Comparison of ENCODE assay signal across 8 cellular contexts in genomic region chr7:103524042-103524907, GRCh38.
DNase-seq lines count a peak whose midpoint lies in the region; ATAC-seq, FAIRE-seq and TF ChIP-seq lines count a peak whose summit lies in the region.

No MANE protein-coding gene starts in this region.

- no peak for TF ChIP-seq RAD21 in HepG2 (CRISPR knock-in tag; IDR thresholded peaks at IDR 0.05)

- CTCF ChIA-PET in HepG2 (lab: Yijun Ruan, JAX; ENCODE audit: low intra/inter-chr PET ratio, low total read pairs): interaction anchor here (0.8 to 1.4 kb wide), 2 partner anchors 636 to 1324 kb away, joined by 3 read pairs; no protein-coding TSS in a partner anchor
- CTCF ChIA-PET in activated CD4-positive, alpha-beta memory T cell treated with anti-CD3 and anti-CD28 coated beads for 36 hours (lab: Charles Lee): no interaction called here

- H3K27me3 Mint-ChIP-seq in activated CD4-positive, alpha-beta memory T cell treated with anti-CD3 and anti-CD28 coated beads for 36 hours: peaks cover 9% of the 10 kb centered on the region

- DNase-seq in G401 (ENCODE audit: low spot score) (peak; percentile 90), NAMALWA (ENCODE audit: low spot score) (peak; percentile 60), body of pancreas (peak in 1 of 4 donors; percentile 5), HepG2 (ENCODE audit: low spot score) (peak; percentile 3)
- DNase-seq in activated CD4-positive, alpha-beta memory T cell treated with anti-CD3 and anti-CD28 coated beads for 36 hours: no peak
- DNase-seq in activated CD8-positive, alpha-beta memory T cell treated with anti-CD3 and anti-CD28 coated beads, Interleukin-2, amount 50 U/mL, for 48 hours: no peak

- POLR2A ChIA-PET in HepG2 (lab: Yijun Ruan, JAX): no interaction called here
- POLR2A ChIA-PET in activated CD4-positive, alpha-beta memory T cell treated with anti-CD3 and anti-CD28 coated beads for 36 hours (lab: Charles Lee): no interaction called here

- H2AFZ ChIP-seq in HepG2 (ENCODE audit: low read length): no peak overlapping the region

- H3K4me3 ChIP-seq in body of pancreas (no peak overlapping the region), HepG2 (replicated peaks in 1 of 3; ENCODE audit: insufficient read depth in 1 of 3, low read depth in 2 of 3, low read length in 3 of 3) (no peak overlapping the region), gastroesophageal sphincter (no peak overlapping the region)

- WGBS in body of pancreas, 2 donors: 15 to 16% methylated on average over 9 of the region's 9 CpGs
- WGBS in HepG2 (ENCODE audit: low lambda C conversion rate): 65% methylated on average over 9 of the region's 9 CpGs
- WGBS in gastroesophageal sphincter (ENCODE audit: low coverage in 1 of 2), 2 donors: 13 to 34% methylated on average over 9 of the region's 9 CpGs

- FAIRE-seq in HepG2 (lab: Jason Lieb, UNC): no peak

- H3K27ac Mint-ChIP-seq in activated CD4-positive, alpha-beta memory T cell treated with anti-CD3 and anti-CD28 coated beads for 36 hours: no peak overlapping the region

- no peak for TF ChIP-seq POLR2A in body of pancreas (IDR thresholded peaks at IDR 0.05)
- TF ChIP-seq POLR2A in HepG2 (IDR thresholded peaks at IDR 0.05; ENCODE audit: insufficient read depth in 1 of 2, low read depth in 2 of 2, low read length in 2 of 2): no peak
- no peak for TF ChIP-seq POLR2A in gastroesophageal sphincter (IDR thresholded peaks at IDR 0.05)

- no TSS peak for BruUV-seq in HepG2 (replicated peaks; lab: Mats Ljungman, UMichigan)

- H3K79me2 ChIP-seq in HepG2 (ENCODE audit: insufficient read depth, low read length): no peaks in the 10 kb centered on the region

- no peak overlapping the region for H3K4me3 Mint-ChIP-seq in activated CD4-positive, alpha-beta memory T cell treated with anti-CD3 and anti-CD28 coated beads for 36 hours

- peak in 5 of 7 experiments; percentile 23 to 60 (median 59) for TF ChIP-seq CTCF in body of pancreas (IDR thresholded peaks at IDR 0.05)
- peak; percentile 40 for TF ChIP-seq CTCF in HepG2 (CRISPR knock-in tag; IDR thresholded peaks at IDR 0.05)
- peak in 2 of 4 experiments; percentile 21 to 25 for TF ChIP-seq CTCF in gastroesophageal sphincter (IDR thresholded peaks at IDR 0.05)

- H3K36me3 ChIP-seq in body of pancreas (replicated peaks in 1 of 2; ENCODE audit: insufficient read depth in 1 of 2, low read depth in 2 of 2) (no peaks in the 10 kb centered on the region), HepG2 (replicated peaks in 1 of 2; ENCODE audit: control insufficient read depth in 1 of 2, insufficient read depth in 2 of 2, low read length in 2 of 2) (peaks cover 0 to 20% of the 10 kb centered on the region in 2 experiments; a peak in 2 of 5 replicates), gastroesophageal sphincter (no peaks in the 10 kb centered on the region)

- H4K20me1 ChIP-seq in HepG2 (ENCODE audit: insufficient read depth, low read length): no peaks in the 10 kb centered on the region

- in situ Hi-C loops in G401 (cut with HindIII; ENCODE audit: low sequenced_read_pairs) (no loop called here), HepG2 (cut with HindIII; ENCODE audit: extremely low pct_ligation_motif_present, low pct_unique_long_range_greater_than_20kb) (no loop called here)

- intact Hi-C loops in body of pancreas (cut with DNase I) (no loop called here), HepG2 (cut with micrococcal nuclease; ENCODE audit: unreplicated experiment) (no loop called here)
- intact Hi-C loops in activated CD4-positive, alpha-beta memory T cell treated with anti-CD3 and anti-CD28 coated beads for 36 hours (cut with micrococcal nuclease): no loop called here

- H3K36me3 Mint-ChIP-seq in activated CD4-positive, alpha-beta memory T cell treated with anti-CD3 and anti-CD28 coated beads for 36 hours: no peaks in the 10 kb centered on the region

- H3K4me1 ChIP-seq in body of pancreas: no peaks in the 10 kb centered on the region
- no peaks in the 10 kb centered on the region for H3K4me1 ChIP-seq in HepG2 (ENCODE audit: insufficient read depth, low read length)
- no peaks in the 10 kb centered on the region for H3K4me1 ChIP-seq in gastroesophageal sphincter

- ATAC-seq in body of pancreas (no peak), HepG2 (no peak; the same call in 2 of the 3 replicates), gastroesophageal sphincter (no peak), GM21737 (IDR thresholded peaks at IDR 0.05; ENCODE audit: unreplicated experiment) (no peak)

- H3K4me2 ChIP-seq in HepG2 (ENCODE audit: low read depth, low read length): no peak overlapping the region

- no peak for TF ChIP-seq EP300 in HepG2 (IDR thresholded peaks at IDR 0.05; ENCODE audit: low read depth in 2 of 2, low read length in 2 of 2)
- no peak for TF ChIP-seq EP300 in HepG2 (CRISPR knock-in tag; IDR thresholded peaks at IDR 0.05; ENCODE audit: borderline replicate concordance)
- no peak for TF ChIP-seq EP300 in gastroesophageal sphincter (IDR thresholded peaks at IDR 0.05)

- H3K27me3 ChIP-seq in body of pancreas: no peaks in the 10 kb centered on the region
- H3K27me3 ChIP-seq in HepG2 (ENCODE audit: control insufficient read depth in 1 of 2, insufficient read depth in 2 of 2, low read length in 2 of 2): no peaks in the 10 kb centered on the region
- H3K27me3 ChIP-seq in gastroesophageal sphincter: peaks cover 9% of the 10 kb centered on the region

- H3K9ac ChIP-seq in HepG2 (ENCODE audit: insufficient read depth, low read depth, low read length): no peak overlapping the region

- H3K27ac ChIP-seq in body of pancreas (no peak overlapping the region), HepG2 (ENCODE audit: extremely low read length, insufficient read depth, low read length) (no peak overlapping the region), gastroesophageal sphincter (no peak overlapping the region)

- H3K9me3 ChIP-seq in body of pancreas (no peaks in the 10 kb centered on the region), HepG2 (ENCODE audit: low read length) (no peaks in the 10 kb centered on the region), gastroesophageal sphincter (no peaks in the 10 kb centered on the region)

- H3K4me1 Mint-ChIP-seq in activated CD4-positive, alpha-beta memory T cell treated with anti-CD3 and anti-CD28 coated beads for 36 hours (ENCODE audit: low read depth): no peaks in the 10 kb centered on the region

- H3K9me3 Mint-ChIP-seq in activated CD4-positive, alpha-beta memory T cell treated with anti-CD3 and anti-CD28 coated beads for 36 hours: no peaks in the 10 kb centered on the region

TF ChIP-seq in HepG2, 621 proteins besides CTCF, POLR2A, EP300 and RAD21:
- TF ChIP-seq FLYWCH1 (CRISPR knock-in tag; IDR thresholded peaks at IDR 0.05) (no peak), TOE1 (CRISPR knock-in tag; IDR thresholded peaks at IDR 0.05) (no peak), STAG1 (CRISPR knock-in tag; IDR thresholded peaks at IDR 0.05) (peak; percentile 34)
TF ChIP-seq in HepG2: peak in this region for 1.

Comparison
In these comparisons a context has a peak if more than half of its experiments do, and no peak if none do; other contexts are left out.
1. DNase-seq: peak in G401 (single experiment), NAMALWA (single experiment) and HepG2 (single experiment); none in activated CD4-positive, alpha-beta memory T cell treated with anti-CD3 and anti-CD28 coated beads for 36 hours (single experiment) and activated CD8-positive, alpha-beta memory T cell treated with anti-CD3 and anti-CD28 coated beads, Interleukin-2, amount 50 U/mL, for 48 hours (single experiment).